32 cellular contexts compared by ENCODE assay signal in genomic region chr11:34236572-34236971, GRCh38.
DNase-seq lines count a peak whose midpoint lies in the region; ATAC-seq and TF ChIP-seq lines count a peak whose summit lies in the region.
"Had no signal": no experiment of that assay in that cellular context is flagged by ENCODE, and none has a peak within 500 bp of the region (broad histone marks: within the 10 kb centered on the region; RNA-seq: fewer than 3 reads in every experiment).

No MANE protein-coding gene starts in this region.

- no peak overlapping the region for H2AFZ ChIP-seq in H9 (ENCODE audit: low read length)

- H4K20me1 ChIP-seq in H9 (ENCODE audit: control insufficient read depth, insufficient read depth, insufficient read length): no peaks in the 10 kb centered on the region

- no peaks in the 10 kb centered on the region for H3K9me3 ChIP-seq in H9 (ENCODE audit: control insufficient read depth, low read depth, low read length)
- H3K9me3 ChIP-seq: adrenal gland, BE2C, right lobe of liver, SJSA1 had no signal

- peaks cover 35 to 36% of the 10 kb centered on the region in 2 experiments for H3K4me1 Mint-ChIP-seq in H9
- H3K4me1 Mint-ChIP-seq in WTC11: peaks cover 38% of the 10 kb centered on the region

- H2BK5ac ChIP-seq in H9 (ENCODE audit: insufficient read length, low read length): no peak overlapping the region
- no peak overlapping the region for H2BK5ac ChIP-seq in mesendoderm (ENCODE audit: low read length)

- POLR2A ChIA-PET in WTC11 (lab: Charles Lee): no interaction called here

- H2BK20ac ChIP-seq in H9 (ENCODE audit: low read depth, low read length, poor library complexity, severe bottlenecking): no peak overlapping the region

- H3K79me2 ChIP-seq in H9 (ENCODE audit: insufficient read depth, low read length): no peaks in the 10 kb centered on the region
- H3K79me2 ChIP-seq in mesendoderm (ENCODE audit: control insufficient read depth, insufficient read depth, low read length): no peaks in the 10 kb centered on the region

- no peaks in the 10 kb centered on the region for H3K23me2 ChIP-seq in H9 (ENCODE audit: insufficient read length, low read depth, low read length, poor library complexity, severe bottlenecking)

- H3K9ac ChIP-seq in H9 (ENCODE audit: extremely low read depth, insufficient read length, low read length): no peak overlapping the region
- H3K9ac ChIP-seq in mesendoderm (ENCODE audit: low read length): no peak overlapping the region

- H2BK15ac ChIP-seq in H9 (ENCODE audit: low read depth, low read length) (no peak overlapping the region), mesendoderm (replicated peaks; ENCODE audit: low read depth) (peak overlapping the region; percentile 80)

- no peak overlapping the region for H3K14ac ChIP-seq in H9 (ENCODE audit: insufficient read depth, low read length)

- H3K36me3 ChIP-seq in mesendoderm (ENCODE audit: control insufficient read depth, insufficient read depth, low read length): no peaks in the 10 kb centered on the region
- H3K36me3 ChIP-seq: adrenal gland, BE2C, brain microvascular endothelial cell, right lobe of liver, SJSA1 had no signal

- no peaks in the 10 kb centered on the region for H3K27me3 Mint-ChIP-seq in H9 (ENCODE audit: low read depth)
- H3K27me3 Mint-ChIP-seq in WTC11 (ENCODE audit: low read depth): no peaks in the 10 kb centered on the region
- H3K27me3 Mint-ChIP-seq: activated B cell treated with CpG ODN at 0.5 μM for 24 hours; stimulated activated memory B cell treated with anti-CD40 and anti-IgM and Interleukin-4, amounts not matched to agents 10 μg/mL and 1 μg/mL and 100 μg/mL, for 72 hours had no signal

- H2BK120ac ChIP-seq in H9 (ENCODE audit: low read depth, low read length, poor library complexity, severe bottlenecking) (no peak overlapping the region), mesendoderm (ENCODE audit: low read depth, low read length) (no peak overlapping the region)

- WGBS in H9 (ENCODE audit: extremely low coverage, insufficient read length, low lambda C conversion rate): no CpG with 5 or more reads among the region's 9 CpGs
- WGBS in mesendoderm (ENCODE audit: extremely low coverage, insufficient coverage, low lambda C conversion rate): no CpG with 5 or more reads among the region's 9 CpGs

- H4K5ac ChIP-seq in H9 (ENCODE audit: insufficient read length, low read depth, low read length): no peak overlapping the region
- H4K5ac ChIP-seq in mesendoderm (ENCODE audit: low read length): no peak overlapping the region

- no peak overlapping the region for H3K4me3 Mint-ChIP-seq in H9
- H3K4me3 Mint-ChIP-seq in WTC11: no peak overlapping the region
- H3K4me3 Mint-ChIP-seq: activated B cell treated with CpG ODN at 0.5 μM for 24 hours; stimulated activated memory B cell treated with anti-CD40 and anti-IgM and Interleukin-4, amounts not matched to agents 10 μg/mL and 1 μg/mL and 100 μg/mL, for 72 hours; T-helper 1 cell treated with Interleukin-12 subunit alpha and Interleukin-12 subunit beta and Interleukin-4 antibody, amounts not matched to agents 30 μg/mL and 1 μg/mL, for 36 hours had no signal

- H4K8ac ChIP-seq in H9 (replicated peaks; ENCODE audit: insufficient read length, low read depth, low read length) (no peak overlapping the region), mesendoderm (ENCODE audit: low read depth, low read length) (no peak overlapping the region)

- DNase-seq in H9 (no peak), OCI-M1 (lab: John Stamatoyannopoulos, UW) (peak; percentile 59), WTC11 (ENCODE audit: low spot score) (no peak), mesendoderm (peak; percentile 94), NCI-H1930 (lab: John Stamatoyannopoulos, UW) (no peak), NCI-H1105 (lab: John Stamatoyannopoulos, UW) (no peak)
- DNase-seq: activated B cell treated with CpG ODN at 0.5 μM for 24 hours; activated naive CD4-positive, alpha-beta T cell treated with Interleukin-2 at 50 U/mL for 16 hours; activated T-cell treated with anti-CD3 and anti-CD28 coated beads, Interleukin-2, amount 50 U/mL, for 72 hours; adrenal gland; BE2C; brain microvascular endothelial cell; DMS53; effector CD4-positive, alpha-beta T cell; head of caudate nucleus; kidney; MV-4-11; NCI-H146; NCI-H2171 treated with DMSO at 0.1 percent for 48 hours; NCI-H524; right lobe of liver; stimulated activated CD4-positive, alpha-beta T cell treated with anti-CD3 and anti-CD28 coated beads, Interleukin-12 subunit alpha, Interleukin-12 subunit beta, amount 100 ng/mL, for 4 hours; stimulated activated CD4-positive, alpha-beta T cell treated with anti-CD3 and anti-CD28 coated beads, Interleukin-4, amount 100 ng/mL, for 4 hours had no signal

- H3K27me3 ChIP-seq in H9 (ENCODE audit: insufficient read depth, low read length) (no peaks in the 10 kb centered on the region), mesendoderm (ENCODE audit: insufficient read depth, low read length, poor library complexity) (no peaks in the 10 kb centered on the region)
- H3K27me3 ChIP-seq: adrenal gland, BE2C, brain microvascular endothelial cell, right lobe of liver, SJSA1 had no signal

- H4K91ac ChIP-seq in H9 (ENCODE audit: insufficient read length, low read depth, low read length): no peak overlapping the region

- H3K23ac ChIP-seq in H9 (ENCODE audit: insufficient read length, low read depth, low read length) (no peak overlapping the region), mesendoderm (ENCODE audit: low read length) (no peak overlapping the region)

- no peak overlapping the region for H3K56ac ChIP-seq in H9 (ENCODE audit: insufficient read length, low read depth, low read length)
- no peak overlapping the region for H3K56ac ChIP-seq in mesendoderm (ENCODE audit: low read length)

- H3T11ph ChIP-seq in H9 (ENCODE audit: low read length): no peak overlapping the region

- CTCF ChIA-PET in WTC11 (lab: Charles Lee): interaction anchor here (3.0 to 4.0 kb wide), 2 partner anchors 62 to 121 kb away, joined by 13 to 30 read pairs; partner anchors contain the start of gene ABTB2

- H2AK5ac ChIP-seq in H9 (ENCODE audit: insufficient read length, low read length): no peak overlapping the region
- H2AK5ac ChIP-seq in mesendoderm (ENCODE audit: low read length): no peak overlapping the region

- H3K79me1 ChIP-seq in H9 (ENCODE audit: insufficient read depth, low read depth, low read length, poor library complexity, severe bottlenecking): no peaks in the 10 kb centered on the region
- no peaks in the 10 kb centered on the region for H3K79me1 ChIP-seq in mesendoderm (ENCODE audit: low read length)

- no peak overlapping the region for H3K4ac ChIP-seq in H9 (ENCODE audit: low read depth, low read length)
- H3K4ac ChIP-seq in mesendoderm (ENCODE audit: low read depth, low read length): no peak overlapping the region

- no peak overlapping the region for H3K4me3 ChIP-seq in mesendoderm (ENCODE audit: low read length)
- H3K4me3 ChIP-seq: adrenal gland, lung, right lobe of liver, SJSA1 had no signal

- H3K27ac ChIP-seq in H9 (ENCODE audit: insufficient read length, low read depth, low read length) (no peak overlapping the region), mesendoderm (ENCODE audit: low read depth, low read length) (peak overlapping the region; percentile 29)
- H3K27ac ChIP-seq: adrenal gland, brain microvascular endothelial cell, epithelial cell of prostate, right lobe of liver, SJSA1 had no signal

- TF ChIP-seq CTCF in H9 (conservative IDR thresholded peaks at IDR 0.05) (no peak), WTC11 (IDR thresholded peaks at IDR 0.05) (no peak)

- H3K4me1 ChIP-seq in H9 (ENCODE audit: insufficient read depth, low read length) (peaks cover 3% of the 10 kb centered on the region; the same call in 1 of the 2 replicates), mesendoderm (ENCODE audit: control insufficient read depth, low read depth, low read length) (peaks cover 19% of the 10 kb centered on the region)
- H3K4me1 ChIP-seq: adrenal gland, BE2C, right lobe of liver had no signal

- H3K36me3 Mint-ChIP-seq in H9 (ENCODE audit: insufficient read depth in 1 of 3, low read depth in 3 of 3) (no peaks in the 10 kb centered on the region; a peak in 1 of 7 replicates), WTC11 (no peaks in the 10 kb centered on the region)

- no peak overlapping the region for H3K4me2 ChIP-seq in H9 (ENCODE audit: insufficient read depth, insufficient read length, low read length)
- H3K4me2 ChIP-seq in mesendoderm (ENCODE audit: low read length): no peak overlapping the region

- H2BK12ac ChIP-seq in H9 (ENCODE audit: insufficient read length, low read depth, low read length): no peak overlapping the region

- ATAC-seq in WTC11 (no peak), HG02938 (IDR thresholded peaks at IDR 0.05; ENCODE audit: unreplicated experiment) (no peak)
- no peak for ATAC-seq in activated CD4-positive, CD25-positive, alpha-beta regulatory T cell treated with anti-CD3 and anti-CD28 coated beads, Interleukin-2, amount 50 U/mL, for 24 hours
- ATAC-seq: activated T-cell treated with anti-CD3 and anti-CD28 coated beads, Interleukin-2, amount 50 U/mL, for 72 hours; HCT116; HepG2; right lobe of liver; stimulated activated memory B cell treated with anti-CD40 and anti-IgM and Interleukin-4, amounts not matched to agents 10 μg/mL and 1 μg/mL and 100 μg/mL, for 72 hours had no signal

- peak overlapping the region in 2 of 3 experiments; percentile 76 to 82; a peak in 2 of 7 replicates for H3K27ac Mint-ChIP-seq in H9
- peak overlapping the region; percentile 63; the same call in 1 of the 2 replicates for H3K27ac Mint-ChIP-seq in WTC11
- H3K27ac Mint-ChIP-seq: activated T-cell treated with anti-CD3 and anti-CD28 coated beads, Interleukin-2, amount 50 U/mL, for 72 hours; T-helper 1 cell treated with Interleukin-12 subunit alpha and Interleukin-12 subunit beta and Interleukin-4 antibody, amounts not matched to agents 30 μg/mL and 1 μg/mL, for 36 hours had no signal

- no peaks in the 10 kb centered on the region for H3K9me3 Mint-ChIP-seq in H9
- H3K9me3 Mint-ChIP-seq in WTC11: no peaks in the 10 kb centered on the region
- H3K9me3 Mint-ChIP-seq: activated B cell treated with CpG ODN at 0.5 μM for 24 hours; activated T-cell treated with anti-CD3 and anti-CD28 coated beads, Interleukin-2, amount 50 U/mL, for 72 hours; stimulated activated memory B cell treated with anti-CD40 and anti-IgM and Interleukin-4, amounts not matched to agents 10 μg/mL and 1 μg/mL and 100 μg/mL, for 72 hours; T-helper 1 cell treated with Interleukin-12 subunit alpha and Interleukin-12 subunit beta and Interleukin-4 antibody, amounts not matched to agents 30 μg/mL and 1 μg/mL, for 36 hours had no signal

- no peak overlapping the region for H3K18ac ChIP-seq in H9 (ENCODE audit: insufficient read length, low read depth, low read length)
- no peak overlapping the region for H3K18ac ChIP-seq in mesendoderm (ENCODE audit: low read length)

TF ChIP-seq in WTC11, 78 proteins besides CTCF, POLR2A, EP300 and RAD21 (continues in another document):
- TF ChIP-seq ZNF121 (CRISPR knock-in tag; IDR thresholded peaks at IDR 0.05) (no peak), USF2 (CRISPR knock-in tag; IDR thresholded peaks at IDR 0.05) (no peak)

Comparison
In these comparisons a context has a peak if more than half of its experiments do, and no peak if none do; other contexts are left out.
1. DNase-seq: peak in OCI-M1 (single experiment) and mesendoderm (single experiment); none in H9 (single experiment), WTC11 (single experiment), NCI-H1930 (0 of 2) and NCI-H1105 (single experiment).